ENCODE assay signal across 8 cellular contexts in genomic region chr21:46457801-46458314, GRCh38. TPM values are rescaled to one million over a fixed set of nuclear protein-coding genes. Genes with fewer than 3 reads are reported as not detected.
DNase-seq lines count a peak whose midpoint lies in the region; ATAC-seq and TF ChIP-seq lines count a peak whose summit lies in the region.

No MANE protein-coding gene starts in this region.

- H3K27ac ChIP-seq in esophagus (ENCODE audit: low read depth in 2 of 2, low read length in 1 of 2) (peak overlapping the region; percentile 80 to 89), upper lobe of left lung (peak overlapping the region; percentile 87 to 92 (median 90))

- ATAC-seq in GM21723 (IDR thresholded peaks at IDR 0.05; ENCODE audit: unreplicated experiment) (peak; percentile 40), upper lobe of left lung (ENCODE audit: low FRiP score in 2 of 2) (peak; percentile 10 to 49)

- peak overlapping the region; percentile 91 to 96 (median 93) for H3K4me3 Mint-ChIP-seq in IgD-negative memory B cell

- H3K9me3 Mint-ChIP-seq in IgD-negative memory B cell, result no peaks in the 10 kb centered on the region

- WGBS in esophagus, 2 donors, result 1% methylated on average over 24 to 30 of the region's 30 CpGs
- 1% methylated on average over 11 to 30 of the region's 30 CpGs for WGBS in upper lobe of left lung, 2 donors

- no peaks in the 10 kb centered on the region for H3K36me3 Mint-ChIP-seq in IgD-negative memory B cell

- peak overlapping the region; percentile 80 to 91 (median 84) for H3K27ac Mint-ChIP-seq in IgD-negative memory B cell

- H3K27me3 ChIP-seq in esophagus (ENCODE audit: control insufficient read depth in 1 of 2, insufficient read depth in 2 of 2, low read length in 2 of 2) (no peaks in the 10 kb centered on the region), upper lobe of left lung (no peaks in the 10 kb centered on the region)

- H3K27me3 Mint-ChIP-seq in IgD-negative memory B cell, result no peaks in the 10 kb centered on the region

- peak overlapping the region; percentile 66 to 82 for H3K4me3 ChIP-seq in esophagus (ENCODE audit: low read depth in 1 of 2, low read length in 2 of 2)
- H3K4me3 ChIP-seq in upper lobe of left lung, result peak overlapping the region; percentile 78 to 95 (median 80)

- peak; percentile 8 for DNase-seq in NCI-H1436 (lab: John Stamatoyannopoulos, UW)
- DNase-seq in NCI-H1436 treated with DMSO at 0.1 percent for 48 hours (lab: John Stamatoyannopoulos, UW), result no peak
- DNase-seq in activated CD4-positive, CD25-positive, alpha-beta regulatory T cell treated with anti-CD3 and anti-CD28 coated beads, Interleukin-2, amount 50 U/mL, for 72 hours, result peak; percentile 61
- peak; percentile 40 for DNase-seq in myocyte (ENCODE audit: low read depth)
- DNase-seq in upper lobe of left lung, result peak in 1 of 2 donors; percentile 44

- no peak for TF ChIP-seq POLR2A in upper lobe of left lung (IDR thresholded peaks at IDR 0.05)

- no peak for TF ChIP-seq CTCF in upper lobe of left lung (IDR thresholded peaks at IDR 0.05)

- peaks cover 21 to 29% (median 21%) of the 10 kb centered on the region in 3 donors for H3K4me1 Mint-ChIP-seq in IgD-negative memory B cell

- H3K36me3 ChIP-seq in esophagus (ENCODE audit: control insufficient read depth in 2 of 2, insufficient read depth in 2 of 2, low read length in 1 of 2) (no peaks in the 10 kb centered on the region), upper lobe of left lung (peaks cover 0 to 2% (median 0%) of the 10 kb centered on the region in 4 donors)

- peaks cover 3 to 18% of the 10 kb centered on the region in 2 donors for H3K4me1 ChIP-seq in esophagus (ENCODE audit: control insufficient read depth in 2 of 2, insufficient read depth in 2 of 2, low read length in 1 of 2)
- peaks cover 17 to 51% (median 31%) of the 10 kb centered on the region in 4 donors for H3K4me1 ChIP-seq in upper lobe of left lung

- no peak for TF ChIP-seq EP300 in upper lobe of left lung (IDR thresholded peaks at IDR 0.05)

- H3K9me3 ChIP-seq in esophagus (ENCODE audit: control insufficient read depth in 2 of 2, insufficient read depth in 1 of 2, low read depth in 1 of 2, low read length in 1 of 2), result no peaks in the 10 kb centered on the region
- no peaks in the 10 kb centered on the region for H3K9me3 ChIP-seq in upper lobe of left lung

RNA-seq across cellular contexts. Expression of gene DIP2A, which starts 0.8 kb away (rescaled TPM):
- polyA plus RNA-seq in IgD-negative memory B cell (7.6 TPM), esophagus (10 to 100 TPM; 15.3 to 29.7 TPM)
- total RNA-seq in myocyte (14.6 and 17.7 TPM in 2 replicates), upper lobe of left lung (100 to 1,000 TPM in 1 of 6 donors, 10 to 100 TPM in 5; 22.6 to 144 (median 43.0) TPM)
- polyA plus RNA-seq in myocyte (2012), result 14.3 TPM
